19 cellular contexts compared by ENCODE assay signal in genomic region chr7:96996937-96997511, GRCh38. TPM values are rescaled to one million over a fixed set of nuclear protein-coding genes. Genes with fewer than 3 reads are reported as not detected.
DNase-seq lines count a peak whose midpoint lies in the region; ATAC-seq and TF ChIP-seq lines count a peak whose summit lies in the region.
"Had no signal": no experiment of that assay in that cellular context is flagged by ENCODE, and none has a peak within 500 bp of the region (broad histone marks: within the 10 kb centered on the region; RNA-seq: fewer than 3 reads in every experiment).

No MANE protein-coding gene starts in this region.

- H2AK5ac ChIP-seq in mesendoderm (ENCODE audit: low read length), result no peak overlapping the region

- H3K27me3 Mint-ChIP-seq in T-helper 2 cell treated with Interferon-gamma antibody and Interleukin-4, amounts not matched to agents 5 μg/mL and 100 μg/mL, for 36 hours (ENCODE audit: low read depth), result peaks cover 96% of the 10 kb centered on the region
- peaks cover 97% of the 10 kb centered on the region for H3K27me3 Mint-ChIP-seq in brain
- H3K27me3 Mint-ChIP-seq in progenitor cell of endocrine pancreas, result peaks cover 100% of the 10 kb centered on the region

- no peak overlapping the region for H3K27ac ChIP-seq in mesendoderm (ENCODE audit: low read depth, low read length)
- H3K27ac ChIP-seq: C4-2B, KMS-11, SJCRH30 had no signal

- H3K56ac ChIP-seq in mesendoderm (ENCODE audit: low read length), result no peak overlapping the region

- H3K36me3 ChIP-seq in mesendoderm (ENCODE audit: control insufficient read depth, insufficient read depth, low read length), result no peaks in the 10 kb centered on the region
- H3K36me3 ChIP-seq: SJCRH30 had no signal

- no peak overlapping the region for H3K4me2 ChIP-seq in mesendoderm (ENCODE audit: low read length)
- H3K4me2 ChIP-seq: KMS-11 had no signal

- peaks cover 61% of the 10 kb centered on the region for H3K27me3 ChIP-seq in mesendoderm (ENCODE audit: insufficient read depth, low read length, poor library complexity)
- H3K27me3 ChIP-seq: SJCRH30 had no signal

- no peak for ATAC-seq in GM21367 (IDR thresholded peaks at IDR 0.05; ENCODE audit: unreplicated experiment)
- ATAC-seq in HG02970 (IDR thresholded peaks at IDR 0.05; ENCODE audit: low FRiP score, unreplicated experiment), result no peak
- ATAC-seq: HepG2 had no signal

- no peaks in the 10 kb centered on the region for H3K4me1 Mint-ChIP-seq in T-helper 2 cell treated with Interferon-gamma antibody and Interleukin-4, amounts not matched to agents 5 μg/mL and 100 μg/mL, for 36 hours (ENCODE audit: low read depth)
- H3K4me1 Mint-ChIP-seq in brain, result peaks cover 61% of the 10 kb centered on the region
- no peaks in the 10 kb centered on the region for H3K4me1 Mint-ChIP-seq in progenitor cell of endocrine pancreas (ENCODE audit: low read depth)

- no peaks in the 10 kb centered on the region for H3K9me3 Mint-ChIP-seq in T-helper 2 cell treated with Interferon-gamma antibody and Interleukin-4, amounts not matched to agents 5 μg/mL and 100 μg/mL, for 36 hours
- peaks cover 0 to 25% (median 16%) of the 10 kb centered on the region in 5 experiments for H3K9me3 Mint-ChIP-seq in brain
- H3K9me3 Mint-ChIP-seq in progenitor cell of endocrine pancreas (ENCODE audit: low read depth), result no peaks in the 10 kb centered on the region

- no peak overlapping the region for H3K9ac ChIP-seq in mesendoderm (ENCODE audit: low read length)
- H3K9ac ChIP-seq: KMS-11 had no signal

- H3K4me1 ChIP-seq in mesendoderm (ENCODE audit: control insufficient read depth, low read depth, low read length), result peaks cover 15% of the 10 kb centered on the region
- H3K4me1 ChIP-seq: SJCRH30 had no signal

- no peak overlapping the region for H4K8ac ChIP-seq in mesendoderm (ENCODE audit: low read depth, low read length)

- no peaks in the 10 kb centered on the region for H3K79me1 ChIP-seq in mesendoderm (ENCODE audit: low read length)

- H3K4ac ChIP-seq in mesendoderm (ENCODE audit: low read depth, low read length), result no peak overlapping the region

- DNase-seq in T-helper 2 cell treated with Interferon-gamma antibody and Interleukin-4, amounts not matched to agents 5 μg/mL and 100 μg/mL, for 36 hours (ENCODE audit: low spot score), result no peak
- DNase-seq in T-helper 2 cell (no peak), mesendoderm (no peak), progenitor cell of endocrine pancreas (ENCODE audit: low spot score, unreplicated experiment) (no peak)
- no peak for DNase-seq in central memory CD4-positive, alpha-beta T cell
- DNase-seq: NCI-H1092, NCI-H1694 treated with DMSO at 0.1 percent for 48 hours, NCI-H2171 had no signal

- H2BK15ac ChIP-seq in mesendoderm (replicated peaks; ENCODE audit: low read depth), result no peak overlapping the region

- H3K18ac ChIP-seq in mesendoderm (ENCODE audit: low read length), result no peak overlapping the region

- no peak overlapping the region for H4K5ac ChIP-seq in mesendoderm (ENCODE audit: low read length)

- H3K23ac ChIP-seq in mesendoderm (ENCODE audit: low read length), result peak overlapping the region; percentile 32

- no peak overlapping the region for H3K4me3 Mint-ChIP-seq in T-helper 2 cell treated with Interferon-gamma antibody and Interleukin-4, amounts not matched to agents 5 μg/mL and 100 μg/mL, for 36 hours
- H3K4me3 Mint-ChIP-seq in brain, result peak overlapping the region; percentile 0 to 90 (median 64)
- no peak overlapping the region for H3K4me3 Mint-ChIP-seq in progenitor cell of endocrine pancreas (ENCODE audit: low read depth)

- no peak overlapping the region for H2BK120ac ChIP-seq in mesendoderm (ENCODE audit: low read depth, low read length)

- no CpG with 5 or more reads among the region's 14 CpGs for WGBS in mesendoderm (ENCODE audit: extremely low coverage, insufficient coverage, low lambda C conversion rate)

- no peak overlapping the region for H2BK5ac ChIP-seq in mesendoderm (ENCODE audit: low read length)

- no peak overlapping the region for H3K4me3 ChIP-seq in mesendoderm (ENCODE audit: low read length)

- peaks cover 3% of the 10 kb centered on the region for H3K36me3 Mint-ChIP-seq in T-helper 2 cell treated with Interferon-gamma antibody and Interleukin-4, amounts not matched to agents 5 μg/mL and 100 μg/mL, for 36 hours (ENCODE audit: low read depth)
- H3K36me3 Mint-ChIP-seq in brain (peaks cover 34% of the 10 kb centered on the region), progenitor cell of endocrine pancreas (ENCODE audit: insufficient read depth) (peaks cover 2% of the 10 kb centered on the region)

- peak overlapping the region; percentile 65 for H3K27ac Mint-ChIP-seq in T-helper 2 cell treated with Interferon-gamma antibody and Interleukin-4, amounts not matched to agents 5 μg/mL and 100 μg/mL, for 36 hours
- H3K27ac Mint-ChIP-seq in brain, result peak overlapping the region in 2 of 5 experiments; percentile 91 to 96
- H3K27ac Mint-ChIP-seq in progenitor cell of endocrine pancreas, result no peak overlapping the region

- H3K79me2 ChIP-seq in mesendoderm (ENCODE audit: control insufficient read depth, insufficient read depth, low read length), result no peaks in the 10 kb centered on the region

- TF ChIP-seq CTCF in brain (conservative IDR thresholded peaks at IDR 0.05) (no peak), progenitor cell of endocrine pancreas (IDR thresholded peaks at IDR 0.05; ENCODE audit: unreplicated experiment) (no peak)

RNA-seq across cellular contexts. Expression of gene DLX6, which starts 8.3 kb away (rescaled TPM):
- 5.5 TPM for polyA plus RNA-seq in brain (ENCODE audit: insufficient read depth, low read depth, low replicate concordance)
- polyA plus RNA-seq in mesendoderm (2013, experiment 1 of 2), result 0.21 TPM
- polyA plus RNA-seq in mesendoderm (2013, experiment 2 of 2), result 0.14 TPM
- 0.38 and 1.00 TPM in 2 replicates for total RNA-seq in progenitor cell of endocrine pancreas
- total RNA-seq: A172, MCF 10A, OCI-LY7 had no signal

RNA-seq across cellular contexts. Expression of gene DLX5, which starts 27.6 kb away (rescaled TPM):
- polyA plus RNA-seq in brain (ENCODE audit: insufficient read depth, low read depth, low replicate concordance), result 8.8 TPM
- 0.29 TPM for polyA plus RNA-seq in mesendoderm (2013, experiment 1 of 2)
- polyA plus RNA-seq in mesendoderm (2013, experiment 2 of 2), result 0.42 TPM
- 1.7 and 3.8 TPM in 2 replicates for total RNA-seq in progenitor cell of endocrine pancreas
- total RNA-seq: A172, HepG2, MCF 10A, NCI-H460, OCI-LY7, SJCRH30 had no signal
- polyA plus RNA-seq: HepG2 had no signal

Comparison
In these comparisons a context has a peak if more than half of its experiments do, and no peak if none do; other contexts are left out.
1. H3K4me3 Mint-ChIP-seq: peak in brain (5 of 5); none in T-helper 2 cell treated with Interferon-gamma antibody and Interleukin-4, amounts not matched to agents 5 μg/mL and 100 μg/mL, for 36 hours (single experiment) and progenitor cell of endocrine pancreas (single experiment).